ENCODE assay signal across 17 cellular contexts in the genomic region with DNA sequence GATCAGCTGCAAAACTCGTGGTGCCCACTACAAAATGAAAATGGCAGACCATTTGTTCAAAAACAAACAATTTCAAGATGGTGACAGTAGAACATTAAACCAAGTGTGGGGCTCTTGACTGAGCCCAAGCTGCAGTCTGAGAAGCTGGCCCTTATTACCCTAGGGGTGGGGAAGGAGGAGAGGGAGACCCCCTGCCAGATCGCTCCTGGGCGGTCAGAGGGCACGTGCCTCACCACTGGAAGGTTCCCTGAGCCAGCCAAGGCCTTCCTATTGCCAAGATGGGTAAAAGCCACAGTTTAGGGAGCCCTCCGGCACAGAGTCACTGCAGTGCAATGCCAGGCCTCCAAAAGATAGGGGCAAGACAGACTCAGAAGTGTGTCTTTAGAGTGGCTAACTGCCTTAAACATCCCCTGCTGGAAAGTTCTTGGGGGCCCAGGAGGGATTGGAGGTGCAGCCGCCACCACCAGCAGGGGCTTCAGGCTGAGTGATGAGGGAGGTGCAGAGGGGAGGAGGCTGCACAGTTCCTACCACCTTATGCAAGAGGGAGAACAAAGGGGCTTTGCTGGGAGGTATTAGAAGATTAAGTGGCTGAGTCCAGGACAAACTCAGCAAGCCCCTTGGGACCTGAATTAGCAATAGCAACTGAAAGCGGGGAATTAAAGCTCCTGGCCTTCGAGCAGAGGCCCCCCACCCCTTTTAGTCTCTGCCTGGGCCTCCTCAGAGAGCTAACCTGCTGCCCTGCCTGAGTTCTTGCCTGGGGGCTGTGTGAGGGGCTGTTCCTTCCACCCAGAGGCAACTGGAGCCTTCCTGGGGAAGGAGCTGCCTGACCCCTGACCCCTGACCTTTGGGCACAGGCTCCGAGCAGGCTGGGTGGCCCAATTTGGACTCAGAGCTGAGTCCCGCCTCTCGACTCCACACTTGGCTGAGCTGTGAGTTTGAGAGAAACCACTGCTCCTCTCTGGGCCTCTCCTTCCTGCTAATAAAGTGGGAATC.
"Had no signal": no experiment of that assay in that cellular context is flagged by ENCODE, and none has a peak within 500 bp of the region (broad histone marks: within the 10 kb centered on the region; RNA-seq: fewer than 3 reads in every experiment).

No MANE protein-coding gene starts in this region.

- ATAC-seq: activated T-helper 17 cell treated with anti-CD3 and anti-CD28 coated beads, Interleukin-2, amount 50 U/mL, for 72 hours; gastroesophageal sphincter; pancreas; stimulated activated naive CD8-positive, alpha-beta T cell treated with anti-CD3 and anti-CD28 coated beads, Interleukin-15, amount 100 ng/mL, for 72 hours had no signal

- H3K4me3 ChIP-seq: coronary artery, gastroesophageal sphincter, left ventricle myocardium inferior, pancreas, thoracic aorta had no signal

- H3K36me3 ChIP-seq: gastroesophageal sphincter, left ventricle myocardium inferior, pancreas, thoracic aorta had no signal

- DNase-seq: activated CD4-positive, alpha-beta T cell treated with anti-CD3 and anti-CD28 coated beads, Interleukin-2, amount 10 ng/mL, durations not matched to agents 24 days and 14 days; activated naive CD4-positive, alpha-beta T cell treated with anti-CD3 and anti-CD28 coated beads, Interleukin-2, amount 10 ng/mL, durations not matched to agents 7 days and 5 days; caudate nucleus; effector memory CD4-positive, alpha-beta T cell; islet precursor cell; left ventricle myocardium inferior; mesendoderm; pancreas; stimulated activated CD4-positive, alpha-beta T cell treated with anti-CD3 and anti-CD28 coated beads, Interleukin-15, amount 100 ng/mL, for 24 hours; stimulated activated CD4-positive, alpha-beta T cell treated with anti-CD3 and anti-CD28 coated beads, Interleukin-4, amount 100 ng/mL, for 24 hours; stimulated activated naive CD8-positive, alpha-beta T cell treated with anti-CD3 and anti-CD28 coated beads, Interleukin-15, amount 100 ng/mL, for 72 hours; T-helper 9 cell had no signal

- H3K4me1 ChIP-seq: gastroesophageal sphincter, left ventricle myocardium inferior, pancreas had no signal

- H3K9me3 ChIP-seq: gastroesophageal sphincter, left ventricle myocardium inferior, pancreas, thoracic aorta had no signal

- H3K27ac ChIP-seq: coronary artery, epithelial cell of prostate, gastroesophageal sphincter, left ventricle myocardium inferior, pancreas, thoracic aorta had no signal

- H3K27me3 ChIP-seq: gastroesophageal sphincter, pancreas had no signal
